ENCODE assay signal across 9 cellular contexts in the genomic region with DNA sequence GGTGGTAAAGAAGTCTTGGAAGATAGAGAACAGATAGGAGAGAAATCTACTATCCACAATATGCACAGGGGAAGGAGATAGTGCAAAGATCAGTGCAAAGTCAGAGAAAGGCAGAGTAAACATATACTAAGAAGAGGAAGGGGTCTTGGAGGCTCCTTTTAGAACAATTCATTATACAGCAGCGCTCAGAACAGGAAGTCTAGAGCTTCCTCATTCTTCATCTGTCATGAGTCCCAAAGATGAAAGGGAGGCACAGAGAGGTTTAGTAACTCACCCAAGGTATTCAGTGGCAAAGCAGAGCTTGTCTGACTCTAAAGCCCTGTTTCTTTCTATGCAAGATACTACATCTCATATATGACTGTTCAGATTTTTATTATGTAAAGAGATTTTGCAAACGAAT. TPM values are rescaled to one million over a fixed set of nuclear protein-coding genes. Genes with fewer than 3 reads are reported as not detected.
DNase-seq lines count a peak whose midpoint lies in the region; ATAC-seq, FAIRE-seq and TF ChIP-seq lines count a peak whose summit lies in the region.
"Had no signal": no experiment of that assay in that cellular context is flagged by ENCODE, and none has a peak within 500 bp of the region (broad histone marks: within the 10 kb centered on the region; RNA-seq: fewer than 3 reads in every experiment).

No MANE protein-coding gene starts in this region.

- FAIRE-seq in HepG2 (lab: Jason Lieb, UNC) = no peak

- CTCF ChIA-PET in HepG2 (lab: Yijun Ruan, JAX; ENCODE audit: low intra/inter-chr PET ratio, low total read pairs) = no interaction called here
- CTCF ChIA-PET in activated CD8-positive, alpha-beta T cell treated with anti-CD3 and anti-CD28 coated beads, Interleukin-2, amount 10 ng/mL, durations not matched to agents 7 days and 5 days (lab: Charles Lee) = interaction anchor here (1.3 to 1.5 kb wide), 2 partner anchors 8 to 9 kb away, joined by 4 to 5 read pairs; no protein-coding TSS in a partner anchor

- H3K9me3 Mint-ChIP-seq in activated CD8-positive, alpha-beta T cell treated with anti-CD3 and anti-CD28 coated beads, Interleukin-2, amount 10 ng/mL, durations not matched to agents 7 days and 5 days (ENCODE audit: insufficient read depth) = no peaks in the 10 kb centered on the region

- TF ChIP-seq POLR2A in right lobe of liver (IDR thresholded peaks at IDR 0.05) (no peak), HepG2 (IDR thresholded peaks at IDR 0.05; ENCODE audit: insufficient read depth in 1 of 2, low read depth in 2 of 2, low read length in 2 of 2) (no peak)

- DNase-seq in right lobe of liver (no peak), HepG2 (ENCODE audit: low spot score) (no peak), inferior parietal cortex (ENCODE audit: extremely low spot score) (peak; percentile 9), NCI-H524 (lab: John Stamatoyannopoulos, UW) (no peak), GOT3 (lab: John Stamatoyannopoulos, UW) (no peak), cerebellum (ENCODE audit: low spot score) (no peak)
- no peak for DNase-seq in activated CD8-positive, alpha-beta T cell treated with anti-CD3 and anti-CD28 coated beads, Interleukin-2, amount 10 ng/mL, durations not matched to agents 7 days and 5 days
- DNase-seq: Caco-2 had no signal

- peaks cover 75% of the 10 kb centered on the region for H3K4me1 Mint-ChIP-seq in activated CD8-positive, alpha-beta T cell treated with anti-CD3 and anti-CD28 coated beads, Interleukin-2, amount 10 ng/mL, durations not matched to agents 7 days and 5 days (ENCODE audit: low read depth)

- no peak overlapping the region for H3K4me2 ChIP-seq in HepG2 (ENCODE audit: low read depth, low read length)

- H4K20me1 ChIP-seq in HepG2 (ENCODE audit: insufficient read depth, low read length) = no peaks in the 10 kb centered on the region

- POLR2A ChIA-PET in HepG2 (lab: Yijun Ruan, JAX) = no interaction called here
- POLR2A ChIA-PET in activated CD8-positive, alpha-beta T cell treated with anti-CD3 and anti-CD28 coated beads, Interleukin-2, amount 10 ng/mL, durations not matched to agents 7 days and 5 days (lab: Charles Lee) = interaction anchor here (1.5 to 6.5 kb wide), 7 partner anchors 12 to 198 kb away, joined by 4 to 83 read pairs (median 11); partner anchors contain the start of genes SP100 and SP140L

- no peaks in the 10 kb centered on the region for H3K79me2 ChIP-seq in HepG2 (ENCODE audit: insufficient read depth, low read length)

- 51% methylated on average over 2 of the region's 2 CpGs for WGBS in right lobe of liver (ENCODE audit: insufficient coverage, low coverage, low lambda C conversion rate, missing lambda C conversion rate)
- WGBS in HepG2 (ENCODE audit: low lambda C conversion rate) = 76% methylated on average over 2 of the region's 2 CpGs

- no TSS peak for BruUV-seq in HepG2 (replicated peaks; lab: Mats Ljungman, UMichigan)

- no peak overlapping the region for H3K27ac ChIP-seq in right lobe of liver
- H3K27ac ChIP-seq in HepG2 (ENCODE audit: extremely low read length, insufficient read depth, low read length) = no peak overlapping the region

- TF ChIP-seq CTCF in right lobe of liver (IDR thresholded peaks at IDR 0.05) = no peak
- TF ChIP-seq CTCF in HepG2 (CRISPR knock-in tag; IDR thresholded peaks at IDR 0.05) = no peak

- H3K9me3 ChIP-seq in right lobe of liver (no peaks in the 10 kb centered on the region), HepG2 (ENCODE audit: low read length) (no peaks in the 10 kb centered on the region)
- H3K9me3 ChIP-seq: Caco-2 had no signal

- H3K36me3 Mint-ChIP-seq in activated CD8-positive, alpha-beta T cell treated with anti-CD3 and anti-CD28 coated beads, Interleukin-2, amount 10 ng/mL, durations not matched to agents 7 days and 5 days (ENCODE audit: low read depth) = peaks cover 67% of the 10 kb centered on the region

- ATAC-seq in right lobe of liver (peak; percentile 16 to 43 (median 22)), HepG2 (no peak), GM19467 (IDR thresholded peaks at IDR 0.05; ENCODE audit: unreplicated experiment) (no peak)
- peak; percentile 28 for ATAC-seq in activated CD8-positive, alpha-beta T cell treated with anti-CD3 and anti-CD28 coated beads, Interleukin-2, amount 10 ng/mL, durations not matched to agents 7 days and 5 days

- H3K36me3 ChIP-seq in right lobe of liver = peaks cover 0 to 24% (median 0%) of the 10 kb centered on the region in 4 donors
- peaks cover 0 to 3% of the 10 kb centered on the region in 2 experiments; a peak in 2 of 5 replicates for H3K36me3 ChIP-seq in HepG2 (replicated peaks in 1 of 2; ENCODE audit: control insufficient read depth in 1 of 2, insufficient read depth in 2 of 2, low read length in 2 of 2)

- H2AFZ ChIP-seq in HepG2 (ENCODE audit: low read length) = no peak overlapping the region

- no peak overlapping the region for H3K9ac ChIP-seq in HepG2 (ENCODE audit: insufficient read depth, low read depth, low read length)

- H3K4me3 Mint-ChIP-seq in activated CD8-positive, alpha-beta T cell treated with anti-CD3 and anti-CD28 coated beads, Interleukin-2, amount 10 ng/mL, durations not matched to agents 7 days and 5 days = peak overlapping the region; percentile 99

- intact Hi-C loops in right lobe of liver (cut with DNase I) = no loop called here
- intact Hi-C loops in HepG2 (cut with micrococcal nuclease; ENCODE audit: unreplicated experiment) = no loop called here

- H3K4me3 ChIP-seq in right lobe of liver (no peak overlapping the region), HepG2 (replicated peaks in 1 of 3; ENCODE audit: insufficient read depth in 1 of 3, low read depth in 2 of 3, low read length in 3 of 3) (no peak overlapping the region)

- no peak for TF ChIP-seq RAD21 in HepG2 (CRISPR knock-in tag; IDR thresholded peaks at IDR 0.05)

- H3K4me1 ChIP-seq in right lobe of liver = peaks cover 0 to 10% (median 4%) of the 10 kb centered on the region in 4 donors
- H3K4me1 ChIP-seq in HepG2 (ENCODE audit: insufficient read depth, low read length) = peaks cover 17% of the 10 kb centered on the region

- in situ Hi-C loops in HepG2 (cut with HindIII; ENCODE audit: extremely low pct_ligation_motif_present, low pct_unique_long_range_greater_than_20kb) = no loop called here

- H3K27me3 ChIP-seq in right lobe of liver (no peaks in the 10 kb centered on the region), HepG2 (ENCODE audit: control insufficient read depth in 1 of 2, insufficient read depth in 2 of 2, low read length in 2 of 2) (no peaks in the 10 kb centered on the region; a peak in 1 of 5 replicates)

- H3K27me3 Mint-ChIP-seq in activated CD8-positive, alpha-beta T cell treated with anti-CD3 and anti-CD28 coated beads, Interleukin-2, amount 10 ng/mL, durations not matched to agents 7 days and 5 days (ENCODE audit: low read depth) = no peaks in the 10 kb centered on the region

- TF ChIP-seq EP300 in HepG2 (IDR thresholded peaks at IDR 0.05; ENCODE audit: low read depth in 2 of 2, low read length in 2 of 2) = no peak
- TF ChIP-seq EP300 in HepG2 (CRISPR knock-in tag; IDR thresholded peaks at IDR 0.05; ENCODE audit: borderline replicate concordance) = no peak

- H3K27ac Mint-ChIP-seq in activated CD8-positive, alpha-beta T cell treated with anti-CD3 and anti-CD28 coated beads, Interleukin-2, amount 10 ng/mL, durations not matched to agents 7 days and 5 days = peak overlapping the region; percentile 73

RNA-seq across cellular contexts. Expression of gene SP110, which starts 1.4 kb away (rescaled TPM):
- total RNA-seq in right lobe of liver = 10 to 100 TPM in 4 of 6 experiments, 1 to 10 TPM in 2; 5.0 to 13.1 (median 11.2) TPM
- 9.8 and 10.4 TPM in 2 replicates for total RNA-seq in HepG2 (2016; rRNA removed; fragmentation: Illumina TruSeq; extraction: Trizol)
- 3.0 TPM in 2 replicates for total RNA-seq in HepG2 (2016; cell fraction: cytosol; rRNA removed; fragmentation: Illumina TruSeq; extraction: Trizol; ENCODE audit: low read depth)
- total RNA-seq in HepG2 (2016; cell fraction: insoluble cytoplasmic fraction; rRNA removed; fragmentation: Illumina TruSeq; extraction: Trizol) = 9.3 and 9.8 TPM in 2 replicates
- 5.2 and 5.4 TPM in 2 replicates for total RNA-seq in HepG2 (2016; cell fraction: membrane; rRNA removed; fragmentation: Illumina TruSeq; extraction: Trizol)
- total RNA-seq in HepG2 (2016; cell fraction: nucleus; rRNA removed; fragmentation: Illumina TruSeq; extraction: Trizol) = 8.2 and 11.5 TPM in 2 replicates
- polyA plus RNA-seq in HepG2 (2011; rRNA removed) = 7.9 and 9.7 TPM in 2 replicates
- polyA plus RNA-seq in HepG2 (2011; cell fraction: cytosol; rRNA removed) = 5.5 and 6.7 TPM in 2 replicates
- polyA plus RNA-seq in HepG2 (2011; cell fraction: nucleus; rRNA removed) = 6.9 and 13.0 TPM in 2 replicates
- polyA plus RNA-seq in HepG2 (2012) = 7.8 and 10.1 TPM in 2 replicates
- 1.9 and 3.0 TPM in 2 replicates for polyA plus RNA-seq in HepG2 (2016; cell fraction: cytosol; fragmentation: Illumina TruSeq; extraction: Trizol; ENCODE audit: low read depth)
- 9.8 and 13.4 TPM in 2 replicates for polyA plus RNA-seq in HepG2 (2016; cell fraction: insoluble cytoplasmic fraction; fragmentation: Illumina TruSeq; extraction: Trizol; ENCODE audit: low read depth)
- polyA plus RNA-seq in HepG2 (2016; cell fraction: membrane; fragmentation: Illumina TruSeq; extraction: Trizol; ENCODE audit: low read depth) = 3.2 and 3.9 TPM in 2 replicates
- 14.4 and 14.6 TPM in 2 replicates for polyA plus RNA-seq in HepG2 (2016; cell fraction: nucleus; fragmentation: Illumina TruSeq; extraction: Trizol; ENCODE audit: insufficient read depth, low read depth)
- 7.2 and 8.0 TPM in 2 replicates for polyA minus RNA-seq in HepG2 (2011; rRNA and poly(A)+ RNA removed; ENCODE audit: low replicate concordance)
- polyA minus RNA-seq in HepG2 (2011; cell fraction: cytosol; rRNA and poly(A)+ RNA removed) = 4.8 and 5.0 TPM in 2 replicates
- polyA minus RNA-seq in HepG2 (2011; cell fraction: nucleus; rRNA and poly(A)+ RNA removed) = 18.9 and 26.6 TPM in 2 replicates
- total RNA-seq in activated CD8-positive, alpha-beta T cell treated with anti-CD3 and anti-CD28 coated beads, Interleukin-2, amount 10 ng/mL, durations not matched to agents 7 days and 5 days = 100 to 1,000 TPM; 128 to 135 TPM
- total RNA-seq in cerebellum = 6.0 TPM

RNA-seq across cellular contexts. Expression of gene SP140, which starts 7.1 kb away (rescaled TPM):
- 1 to 10 TPM in 1 of 6 experiments, under 1 TPM in 4, not detected in 1; 0.43 to 1.2 (median 0.82) TPM for total RNA-seq in right lobe of liver
- total RNA-seq in HepG2 (2016; rRNA removed; fragmentation: Illumina TruSeq; extraction: Trizol) = 0.79 and 0.80 TPM in 2 replicates
- 0.26 and 0.91 TPM in 2 replicates for total RNA-seq in HepG2 (2016; cell fraction: cytosol; rRNA removed; fragmentation: Illumina TruSeq; extraction: Trizol; ENCODE audit: low read depth)
- total RNA-seq in HepG2 (2016; cell fraction: insoluble cytoplasmic fraction; rRNA removed; fragmentation: Illumina TruSeq; extraction: Trizol) = 1.1 TPM in 2 replicates
- total RNA-seq in HepG2 (2016; cell fraction: membrane; rRNA removed; fragmentation: Illumina TruSeq; extraction: Trizol) = 0.59 and 1.1 TPM in 2 replicates
- 2.0 and 2.6 TPM in 2 replicates for total RNA-seq in HepG2 (2016; cell fraction: nucleus; rRNA removed; fragmentation: Illumina TruSeq; extraction: Trizol)
- polyA plus RNA-seq in HepG2 (2011; rRNA removed) = 0.57 and 0.81 TPM in 2 replicates
- 0.52 and 0.86 TPM in 2 replicates for polyA plus RNA-seq in HepG2 (2011; cell fraction: cytosol; rRNA removed)
- polyA plus RNA-seq in HepG2 (2011; cell fraction: nucleus; rRNA removed) = 0.66 and 2.3 TPM in 2 replicates
- polyA plus RNA-seq in HepG2 (2012) = 1.2 and 1.9 TPM in 2 replicates
- polyA plus RNA-seq in HepG2 (2016; cell fraction: cytosol; fragmentation: Illumina TruSeq; extraction: Trizol; ENCODE audit: low read depth) = 0.40 and 0.55 TPM in 2 replicates
- 1.2 and 2.0 TPM in 2 replicates for polyA plus RNA-seq in HepG2 (2016; cell fraction: insoluble cytoplasmic fraction; fragmentation: Illumina TruSeq; extraction: Trizol; ENCODE audit: low read depth)
- 0.56 and 0.97 TPM in 2 replicates for polyA plus RNA-seq in HepG2 (2016; cell fraction: membrane; fragmentation: Illumina TruSeq; extraction: Trizol; ENCODE audit: low read depth)
- polyA plus RNA-seq in HepG2 (2016; cell fraction: nucleus; fragmentation: Illumina TruSeq; extraction: Trizol; ENCODE audit: insufficient read depth, low read depth) = 1.1 TPM in 1 of 2 replicates, not detected in the other
- 1.4 TPM in 1 of 2 replicates, not detected in the other for polyA minus RNA-seq in HepG2 (2011; rRNA and poly(A)+ RNA removed; ENCODE audit: low replicate concordance)
- polyA minus RNA-seq in HepG2 (2011; cell fraction: cytosol; rRNA and poly(A)+ RNA removed) = not detected in 2 replicates
- polyA minus RNA-seq in HepG2 (2011; cell fraction: nucleus; rRNA and poly(A)+ RNA removed) = 1.5 and 5.7 TPM in 2 replicates
- 10 to 100 TPM; 57.5 to 58.3 TPM for total RNA-seq in activated CD8-positive, alpha-beta T cell treated with anti-CD3 and anti-CD28 coated beads, Interleukin-2, amount 10 ng/mL, durations not matched to agents 7 days and 5 days
- total RNA-seq in cerebellum = 1.6 TPM
- total RNA-seq: Caco-2 had no signal

Comparison
In these comparisons a context has a peak if more than half of its experiments do, and no peak if none do; other contexts are left out.
1. ATAC-seq: peak in right lobe of liver (4 of 4) and activated CD8-positive, alpha-beta T cell treated with anti-CD3 and anti-CD28 coated beads, Interleukin-2, amount 10 ng/mL, durations not matched to agents 7 days and 5 days (single experiment); none in HepG2 (single experiment) and GM19467 (single experiment).
2. RNA of gene SP110, which starts 1.4 kb away (total RNA-seq): 128 to 135 TPM in activated CD8-positive, alpha-beta T cell treated with anti-CD3 and anti-CD28 coated beads, Interleukin-2, amount 10 ng/mL, durations not matched to agents 7 days and 5 days; 5.0 to 13.1 TPM in right lobe of liver, 3.0 to 11.5 TPM in HepG2 and 6.0 TPM in cerebellum (single experiment); every median in the first group is over 4 times any median in the second.
3. RNA of gene SP140, which starts 7.1 kb away (total RNA-seq): 57.5 to 58.3 TPM in activated CD8-positive, alpha-beta T cell treated with anti-CD3 and anti-CD28 coated beads, Interleukin-2, amount 10 ng/mL, durations not matched to agents 7 days and 5 days; 1.6 TPM in cerebellum (single experiment), 0.43 to 1.2 TPM in right lobe of liver and 0.26 to 2.6 TPM in HepG2; every median in the first group is over 10 times any median in the second.